In the genomic region with DNA sequence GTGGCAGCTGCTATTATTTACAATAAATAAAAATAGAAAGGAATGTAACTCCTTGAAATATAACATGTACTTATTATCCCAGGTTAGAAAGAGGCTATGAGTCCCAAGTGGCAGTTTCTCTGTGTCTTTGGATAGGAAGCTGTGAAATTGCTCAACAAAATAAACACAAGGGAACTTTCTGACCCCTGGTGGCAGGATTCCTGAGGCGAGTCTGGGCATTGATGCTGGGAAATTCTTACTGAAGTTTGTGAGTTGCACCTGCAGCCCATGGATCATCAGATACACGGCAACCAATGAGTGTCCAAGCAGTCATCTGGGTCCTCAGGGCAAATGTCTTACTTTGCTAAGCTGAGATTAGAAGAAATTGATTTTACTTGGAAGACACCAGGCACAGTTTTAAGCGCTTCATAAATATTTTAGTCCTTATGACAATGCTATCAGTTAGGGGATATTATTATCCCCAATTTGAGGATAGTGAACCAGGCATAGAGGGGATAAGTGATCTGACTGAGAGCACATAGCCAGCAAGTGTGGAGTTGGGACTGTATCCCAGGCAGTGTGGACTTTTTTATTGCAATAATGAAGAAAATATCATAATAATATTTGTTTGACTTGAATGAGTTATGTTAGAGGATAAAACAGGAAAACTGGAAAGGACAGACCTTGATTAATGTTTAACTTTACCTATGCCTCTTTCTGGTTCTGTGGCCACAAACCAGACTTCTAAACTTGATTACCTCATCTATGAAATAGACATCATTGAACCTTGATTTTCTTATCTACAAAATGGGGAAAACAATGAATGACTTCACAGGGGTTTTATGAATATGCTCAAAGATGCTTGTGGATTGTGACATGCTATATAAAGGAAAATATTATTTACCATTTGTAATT, we compare ENCODE assay signal across 9 cellular contexts.
DNase-seq lines count a peak whose midpoint lies in the region; ATAC-seq and TF ChIP-seq lines count a peak whose summit lies in the region.
"Had no signal": no experiment of that assay in that cellular context is flagged by ENCODE, and none has a peak within 500 bp of the region (broad histone marks: within the 10 kb centered on the region; RNA-seq: fewer than 3 reads in every experiment).

No MANE protein-coding gene starts in this region.

- no peak overlapping the region for H3K27ac ChIP-seq in effector memory CD4-positive, alpha-beta T cell (ENCODE audit: insufficient read depth, low read length, poor library complexity, severe bottlenecking)

- no peaks in the 10 kb centered on the region for H3K9me3 Mint-ChIP-seq in chondrocyte (ENCODE audit: low read depth)
- H3K9me3 Mint-ChIP-seq in activated CD4-positive, alpha-beta T cell treated with anti-CD3 and anti-CD28 coated beads, Interleukin-2, amount 10 ng/mL, durations not matched to agents 7 days and 5 days: no peaks in the 10 kb centered on the region

- H3K4me3 Mint-ChIP-seq in chondrocyte (ENCODE audit: unreplicated experiment): no peak overlapping the region
- H3K4me3 Mint-ChIP-seq in activated CD4-positive, alpha-beta T cell treated with anti-CD3 and anti-CD28 coated beads, Interleukin-2, amount 10 ng/mL, durations not matched to agents 7 days and 5 days: no peak overlapping the region
- H3K4me3 Mint-ChIP-seq: naive B cell had no signal

- peak; percentile 56 for DNase-seq in ELR (ENCODE audit: low read depth)
- peak; percentile 36 for DNase-seq in NAMALWA (ENCODE audit: low spot score)
- DNase-seq in chondrocyte (ENCODE audit: low spot score): no peak
- peak; percentile 47 to 55 for DNase-seq in lung microvascular endothelial cell (ENCODE audit: low read depth in 2 of 2)
- DNase-seq in effector memory CD4-positive, alpha-beta T cell: no peak
- no peak for DNase-seq in activated CD4-positive, alpha-beta T cell treated with anti-CD3 and anti-CD28 coated beads, Interleukin-2, amount 10 ng/mL, durations not matched to agents 7 days and 5 days
- DNase-seq: naive B cell had no signal

- POLR2A ChIA-PET in activated CD4-positive, alpha-beta T cell treated with anti-CD3 and anti-CD28 coated beads, Interleukin-2, amount 10 ng/mL, durations not matched to agents 7 days and 5 days (lab: Charles Lee): no interaction called here

- H3K27ac Mint-ChIP-seq in chondrocyte (ENCODE audit: unreplicated experiment): no peak overlapping the region
- no peak overlapping the region for H3K27ac Mint-ChIP-seq in activated CD4-positive, alpha-beta T cell treated with anti-CD3 and anti-CD28 coated beads, Interleukin-2, amount 10 ng/mL, durations not matched to agents 7 days and 5 days
- H3K27ac Mint-ChIP-seq: naive B cell had no signal

- TF ChIP-seq CTCF in chondrocyte (IDR thresholded peaks at IDR 0.05): peak; percentile 87

- no peaks in the 10 kb centered on the region for H3K36me3 Mint-ChIP-seq in chondrocyte (ENCODE audit: low read depth)
- H3K36me3 Mint-ChIP-seq in activated CD4-positive, alpha-beta T cell treated with anti-CD3 and anti-CD28 coated beads, Interleukin-2, amount 10 ng/mL, durations not matched to agents 7 days and 5 days (ENCODE audit: low read depth): no peaks in the 10 kb centered on the region
- H3K36me3 Mint-ChIP-seq: naive B cell had no signal

- no peaks in the 10 kb centered on the region for H3K27me3 Mint-ChIP-seq in chondrocyte (ENCODE audit: low read depth)
- no peaks in the 10 kb centered on the region for H3K27me3 Mint-ChIP-seq in activated CD4-positive, alpha-beta T cell treated with anti-CD3 and anti-CD28 coated beads, Interleukin-2, amount 10 ng/mL, durations not matched to agents 7 days and 5 days

- H3K4me1 ChIP-seq in effector memory CD4-positive, alpha-beta T cell (ENCODE audit: control insufficient read depth, insufficient read depth, low read length, poor library complexity, severe bottlenecking): no peaks in the 10 kb centered on the region

- H3K27me3 ChIP-seq in effector memory CD4-positive, alpha-beta T cell (replicated peaks; ENCODE audit: control insufficient read depth, insufficient read depth, low read length, poor library complexity, severe bottlenecking): no peaks in the 10 kb centered on the region

- H3K36me3 ChIP-seq in effector memory CD4-positive, alpha-beta T cell (ENCODE audit: control insufficient read depth, insufficient read depth, low read length): no peaks in the 10 kb centered on the region

- peaks cover 3% of the 10 kb centered on the region for H3K4me1 Mint-ChIP-seq in chondrocyte (ENCODE audit: low read depth)
- no peaks in the 10 kb centered on the region for H3K4me1 Mint-ChIP-seq in activated CD4-positive, alpha-beta T cell treated with anti-CD3 and anti-CD28 coated beads, Interleukin-2, amount 10 ng/mL, durations not matched to agents 7 days and 5 days
- H3K4me1 Mint-ChIP-seq: naive B cell had no signal

- no peak for ATAC-seq in GM18858 (IDR thresholded peaks at IDR 0.05; ENCODE audit: unreplicated experiment)
- no peak for ATAC-seq in HG02588 (IDR thresholded peaks at IDR 0.05; ENCODE audit: unreplicated experiment)

- no peak overlapping the region for H3K4me3 ChIP-seq in effector memory CD4-positive, alpha-beta T cell (ENCODE audit: insufficient read depth, low read depth, low read length, poor library complexity, severe bottlenecking)

- H3K9me3 ChIP-seq in effector memory CD4-positive, alpha-beta T cell (ENCODE audit: control insufficient read depth, low read length): no peaks in the 10 kb centered on the region

- CTCF ChIA-PET in activated CD4-positive, alpha-beta T cell treated with anti-CD3 and anti-CD28 coated beads, Interleukin-2, amount 10 ng/mL, durations not matched to agents 7 days and 5 days (lab: Charles Lee): no interaction called here

Comparison
In these comparisons a context has a peak if more than half of its experiments do, and no peak if none do; other contexts are left out.
1. DNase-seq: peak in ELR (single experiment), NAMALWA (single experiment) and lung microvascular endothelial cell (2 of 2); none in chondrocyte (single experiment), effector memory CD4-positive, alpha-beta T cell (0 of 3) and activated CD4-positive, alpha-beta T cell treated with anti-CD3 and anti-CD28 coated beads, Interleukin-2, amount 10 ng/mL, durations not matched to agents 7 days and 5 days (single experiment).